Comparison of ENCODE assay signal across 9 cellular contexts in the genomic region with DNA sequence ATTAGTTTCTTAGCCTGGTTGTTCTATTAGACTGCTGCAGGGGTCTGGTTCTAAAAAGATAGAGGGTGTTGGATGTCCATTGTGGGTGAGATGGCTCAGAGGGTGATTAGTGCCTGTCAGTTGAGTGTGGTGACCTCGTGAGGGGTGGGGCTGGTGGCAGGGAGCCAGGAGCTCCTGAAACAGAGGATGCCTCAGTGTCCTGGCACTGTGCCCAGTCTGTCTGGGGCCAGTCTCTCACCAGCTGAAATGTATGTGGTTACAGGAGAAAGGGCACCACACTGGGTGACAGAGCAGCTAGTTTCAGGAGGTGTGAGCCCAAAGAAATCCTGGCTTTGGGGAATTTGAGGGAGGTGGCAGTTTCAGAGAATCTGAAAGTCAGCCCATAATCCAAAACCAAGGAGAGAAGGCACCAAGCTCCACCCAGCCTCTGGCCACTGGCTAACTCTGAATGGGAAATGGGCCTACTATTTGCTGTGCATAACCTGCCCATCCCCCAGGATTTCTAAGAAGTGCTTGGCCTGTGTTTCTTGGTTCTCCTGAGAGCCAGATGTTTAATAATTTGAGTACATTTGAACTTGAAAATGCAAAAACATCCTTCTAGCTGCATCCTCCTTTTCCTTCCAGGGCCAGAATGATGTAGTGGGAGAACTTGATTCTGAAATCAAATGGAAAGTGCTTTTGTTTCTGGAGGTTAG.
DNase-seq lines count a peak whose midpoint lies in the region; ATAC-seq and TF ChIP-seq lines count a peak whose summit lies in the region.
"Had no signal": no experiment of that assay in that cellular context is flagged by ENCODE, and none has a peak within 500 bp of the region (broad histone marks: within the 10 kb centered on the region; RNA-seq: fewer than 3 reads in every experiment).

No MANE protein-coding gene starts in this region.

- H2AFZ ChIP-seq in H9 (ENCODE audit: low read length) (no peak overlapping the region), smooth muscle cell (ENCODE audit: low read depth) (no peak overlapping the region)

- H3K23me2 ChIP-seq in H9 (ENCODE audit: insufficient read length, low read depth, low read length, poor library complexity, severe bottlenecking) = no peaks in the 10 kb centered on the region

- no peak overlapping the region for H3T11ph ChIP-seq in H9 (ENCODE audit: low read length)

- no peak overlapping the region for H2BK5ac ChIP-seq in H9 (ENCODE audit: insufficient read length, low read length)

- no peaks in the 10 kb centered on the region for H3K27me3 ChIP-seq in H9 (ENCODE audit: insufficient read depth, low read length)
- H3K27me3 ChIP-seq in smooth muscle cell (ENCODE audit: low read depth) = no peaks in the 10 kb centered on the region

- H3K27ac Mint-ChIP-seq in H9 (peak overlapping the region in 2 of 3 experiments; percentile 30 to 56; a peak in 1 of 7 replicates), chondrocyte (ENCODE audit: unreplicated experiment) (peak overlapping the region; percentile 17), osteocyte (ENCODE audit: unreplicated experiment) (peak overlapping the region; percentile 8)

- TF ChIP-seq CTCF in H9 (conservative IDR thresholded peaks at IDR 0.05) (no peak), NB4 (IDR thresholded peaks at IDR 0.05; ENCODE audit: low read depth, low read length) (no peak), chondrocyte (IDR thresholded peaks at IDR 0.05) (no peak), osteocyte (IDR thresholded peaks at IDR 0.05) (no peak), smooth muscle cell (IDR thresholded peaks at IDR 0.05; ENCODE audit: borderline replicate concordance, insufficient read depth, poor library complexity, severe bottlenecking) (no peak)

- H3K23ac ChIP-seq in H9 (ENCODE audit: insufficient read length, low read depth, low read length) = no peak overlapping the region

- H3K9me3 Mint-ChIP-seq in H9 (peaks cover 31 to 34% of the 10 kb centered on the region in 2 experiments), chondrocyte (ENCODE audit: low read depth) (peaks cover 15% of the 10 kb centered on the region), osteocyte (ENCODE audit: unreplicated experiment) (peaks cover 8% of the 10 kb centered on the region)

- peaks cover 17% of the 10 kb centered on the region for H3K9me3 ChIP-seq in H9 (ENCODE audit: control insufficient read depth, low read depth, low read length)
- no peaks in the 10 kb centered on the region for H3K9me3 ChIP-seq in smooth muscle cell (replicated peaks; ENCODE audit: low read depth)

- DNase-seq in DMS79 treated with DMSO at 0.1 percent for 48 hours (lab: John Stamatoyannopoulos, UW) = peak; percentile 87
- DNase-seq in H9 = no peak
- peak; percentile 51 for DNase-seq in NB4 (ENCODE audit: low read depth)
- DNase-seq in chondrocyte (ENCODE audit: low spot score) = no peak
- peak; percentile 90 for DNase-seq in osteocyte (ENCODE audit: extremely low spot score, unreplicated experiment)
- DNase-seq in smooth muscle cell (lab: John Stamatoyannopoulos, UW; ENCODE audit: unreplicated experiment) = no peak
- no peak for DNase-seq in midbrain (lab: John Stamatoyannopoulos, UW)
- DNase-seq: IMR-90 had no signal

- H3K36me3 ChIP-seq in smooth muscle cell (ENCODE audit: low read depth) = no peaks in the 10 kb centered on the region

- H3K14ac ChIP-seq in H9 (ENCODE audit: insufficient read depth, low read length) = no peak overlapping the region

- H2BK15ac ChIP-seq in H9 (ENCODE audit: low read depth, low read length) = no peak overlapping the region

- TF ChIP-seq POLR2A in NB4 (IDR thresholded peaks at IDR 0.05; ENCODE audit: extremely low read depth, insufficient read length) = no peak

- H3K56ac ChIP-seq in H9 (ENCODE audit: insufficient read length, low read depth, low read length) = no peak overlapping the region

- no peak overlapping the region for H4K8ac ChIP-seq in H9 (replicated peaks; ENCODE audit: insufficient read length, low read depth, low read length)

- H3K27me3 Mint-ChIP-seq in H9 (ENCODE audit: low read depth) (peaks cover 2% of the 10 kb centered on the region; the same call in 1 of the 2 replicates), chondrocyte (ENCODE audit: low read depth) (no peaks in the 10 kb centered on the region), osteocyte (ENCODE audit: unreplicated experiment) (no peaks in the 10 kb centered on the region)

- H3K79me2 ChIP-seq in H9 (ENCODE audit: insufficient read depth, low read length) = 0 out of 2 replicates have a peak, but pooled peaks cover 2% of the 10 kb centered on the region
- no peaks in the 10 kb centered on the region for H3K79me2 ChIP-seq in smooth muscle cell (ENCODE audit: low read depth)

- H3K9ac ChIP-seq in H9 (ENCODE audit: extremely low read depth, insufficient read length, low read length) (no peak overlapping the region), smooth muscle cell (ENCODE audit: low read depth) (no peak overlapping the region)

- no peak overlapping the region for H3K4ac ChIP-seq in H9 (ENCODE audit: low read depth, low read length)

- H2BK120ac ChIP-seq in H9 (ENCODE audit: low read depth, low read length, poor library complexity, severe bottlenecking) = no peak overlapping the region

- no CpG with 5 or more reads among the region's 1 CpG for WGBS in H9 (ENCODE audit: extremely low coverage, insufficient read length, low lambda C conversion rate)
- 40% methylated on average over 1 of the region's 1 CpG for WGBS in smooth muscle cell (ENCODE audit: low lambda C conversion rate)

- H4K20me1 ChIP-seq in H9 (ENCODE audit: control insufficient read depth, insufficient read depth, insufficient read length) (no peaks in the 10 kb centered on the region), smooth muscle cell (ENCODE audit: low read depth) (no peaks in the 10 kb centered on the region)

- H3K4me1 Mint-ChIP-seq in H9 (peaks cover 3% of the 10 kb centered on the region in 2 experiments; a peak in 2 of 4 replicates), chondrocyte (ENCODE audit: low read depth) (peaks cover 27% of the 10 kb centered on the region), osteocyte (ENCODE audit: unreplicated experiment) (peaks cover 19% of the 10 kb centered on the region)

- H3K4me2 ChIP-seq in H9 (ENCODE audit: insufficient read depth, insufficient read length, low read length) = no peak overlapping the region
- H3K4me2 ChIP-seq in smooth muscle cell = no peak overlapping the region

- H3F3A ChIP-seq in smooth muscle cell (ENCODE audit: low read depth) = no peaks in the 10 kb centered on the region

- H4K5ac ChIP-seq in H9 (ENCODE audit: insufficient read length, low read depth, low read length) = no peak overlapping the region

- ATAC-seq in SK-N-SH treated with all-trans-retinoic acid at 6 μM for 48 hours = peak; percentile 62

- H2BK20ac ChIP-seq in H9 (ENCODE audit: low read depth, low read length, poor library complexity, severe bottlenecking) = no peak overlapping the region

- no peaks in the 10 kb centered on the region for H3K79me1 ChIP-seq in H9 (ENCODE audit: insufficient read depth, low read depth, low read length, poor library complexity, severe bottlenecking)

- H3K36me3 Mint-ChIP-seq in H9 (ENCODE audit: insufficient read depth in 1 of 3, low read depth in 3 of 3) (peaks cover 18 to 36% (median 30%) of the 10 kb centered on the region in 3 experiments), chondrocyte (ENCODE audit: low read depth) (no peaks in the 10 kb centered on the region), osteocyte (ENCODE audit: unreplicated experiment) (no peaks in the 10 kb centered on the region)

- H3K18ac ChIP-seq in H9 (ENCODE audit: insufficient read length, low read depth, low read length) = no peak overlapping the region

- H3K4me3 ChIP-seq in NB4 (ENCODE audit: low read depth, low read length) (no peak overlapping the region), smooth muscle cell (no peak overlapping the region)

- H3K4me1 ChIP-seq in H9 (ENCODE audit: insufficient read depth, low read length) (no peaks in the 10 kb centered on the region; the same call in 1 of the 2 replicates), smooth muscle cell (ENCODE audit: low read depth) (no peaks in the 10 kb centered on the region)

- H3K27ac ChIP-seq in H9 (ENCODE audit: insufficient read length, low read depth, low read length) (no peak overlapping the region), smooth muscle cell (ENCODE audit: low read depth) (no peak overlapping the region)

- no peak overlapping the region for H2AK5ac ChIP-seq in H9 (ENCODE audit: insufficient read length, low read length)

- H4K91ac ChIP-seq in H9 (ENCODE audit: insufficient read length, low read depth, low read length) = no peak overlapping the region

- no peak overlapping the region for H2BK12ac ChIP-seq in H9 (ENCODE audit: insufficient read length, low read depth, low read length)

- H3K4me3 Mint-ChIP-seq in H9 (no peak overlapping the region), chondrocyte (ENCODE audit: unreplicated experiment) (no peak overlapping the region), osteocyte (ENCODE audit: unreplicated experiment) (no peak overlapping the region)

TF ChIP-seq in SK-N-SH treated with all-trans-retinoic acid at 6 μM for 48 hours, 23 proteins besides CTCF, POLR2A, EP300 and RAD21 (continues in another document):
- TF ChIP-seq, protein P1, sequence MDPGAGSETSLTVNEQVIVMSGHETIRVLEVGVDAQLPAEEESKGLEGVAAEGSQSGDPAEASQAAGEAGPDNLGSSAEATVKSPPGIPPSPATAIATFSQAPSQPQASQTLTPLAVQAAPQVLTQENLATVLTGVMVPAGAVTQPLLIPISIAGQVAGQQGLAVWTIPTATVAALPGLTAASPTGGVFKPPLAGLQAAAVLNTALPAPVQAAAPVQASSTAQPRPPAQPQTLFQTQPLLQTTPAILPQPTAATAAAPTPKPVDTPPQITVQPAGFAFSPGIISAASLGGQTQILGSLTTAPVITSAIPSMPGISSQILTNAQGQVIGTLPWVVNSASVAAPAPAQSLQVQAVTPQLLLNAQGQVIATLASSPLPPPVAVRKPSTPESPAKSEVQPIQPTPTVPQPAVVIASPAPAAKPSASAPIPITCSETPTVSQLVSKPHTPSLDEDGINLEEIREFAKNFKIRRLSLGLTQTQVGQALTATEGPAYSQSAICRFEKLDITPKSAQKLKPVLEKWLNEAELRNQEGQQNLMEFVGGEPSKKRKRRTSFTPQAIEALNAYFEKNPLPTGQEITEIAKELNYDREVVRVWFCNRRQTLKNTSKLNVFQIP (CRISPR knock-in tag; IDR thresholded peaks at IDR 0.05; ENCODE audit: borderline replicate concordance, low read depth) = no peak
- TF ChIP-seq ZNF70 (CRISPR knock-in tag; IDR thresholded peaks at IDR 0.05) (no peak), ARNTL (CRISPR knock-in tag; IDR thresholded peaks at IDR 0.05; ENCODE audit: borderline replicate concordance, low read depth) (no peak), ZNF565 (CRISPR knock-in tag; conservative IDR thresholded peaks at IDR 0.05; ENCODE audit: low read depth) (no peak)

Comparison
In these comparisons a context has a peak if more than half of its experiments do, and no peak if none do; other contexts are left out.
1. DNase-seq: peak in DMS79 treated with DMSO at 0.1 percent for 48 hours (single experiment), NB4 (single experiment) and osteocyte (single experiment); none in H9 (single experiment), chondrocyte (single experiment), smooth muscle cell (single experiment) and midbrain (single experiment).
2. Peak in every context shown above with its lines, with median percentiles within 50 percentile points of each other: H3K27ac Mint-ChIP-seq.